ENCODE assay signal across 8 cellular contexts in the genomic region with DNA sequence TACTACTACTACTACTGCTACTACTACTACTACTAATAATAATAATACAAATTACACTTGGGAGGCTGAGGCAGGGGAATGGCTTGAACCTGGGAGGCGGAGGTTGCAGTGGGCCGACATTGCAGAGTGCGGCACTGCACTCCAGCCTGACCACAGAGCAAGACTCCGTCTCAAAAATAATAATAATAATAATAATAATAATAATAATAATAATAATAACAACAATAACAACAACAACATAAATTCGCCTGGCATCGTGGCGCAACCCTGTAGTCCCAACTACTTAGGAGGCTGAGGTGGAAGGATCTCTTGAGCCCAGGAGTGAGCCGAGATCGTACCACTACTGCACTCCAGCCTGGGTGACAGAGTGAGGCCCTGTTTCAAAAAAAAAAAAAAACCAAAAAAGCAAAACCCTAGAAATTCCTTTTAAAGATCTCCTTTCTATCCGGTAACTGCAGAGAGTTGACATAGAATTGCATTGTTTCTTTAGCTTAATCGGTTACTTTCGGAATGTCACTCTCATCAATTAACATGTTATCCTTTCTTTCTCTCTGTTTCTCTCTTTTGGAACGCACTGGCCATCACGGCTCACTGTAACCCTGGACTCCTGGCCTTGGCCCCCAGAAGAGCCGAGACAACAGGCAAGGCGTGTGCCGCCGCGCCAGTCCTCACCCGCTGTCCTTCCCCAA. TPM values are rescaled to one million over a fixed set of nuclear protein-coding genes. Genes with fewer than 3 reads are reported as not detected.
DNase-seq lines count a peak whose midpoint lies in the region; ATAC-seq and TF ChIP-seq lines count a peak whose summit lies in the region.

No MANE protein-coding gene starts in this region.

- H3K27ac ChIP-seq in ascending aorta (peak overlapping the region; percentile 99), thyroid gland (peak overlapping the region; percentile 99 to 100 (median 100))

- no peaks in the 10 kb centered on the region for H3K27me3 Mint-ChIP-seq in activated T-cell treated with anti-CD3 and anti-CD28 coated beads, Interleukin-2, amount 50 U/mL, for 4 hours (ENCODE audit: low read depth)

- no peak for TF ChIP-seq POLR2A in lower leg skin (IDR thresholded peaks at IDR 0.05)
- no peak for TF ChIP-seq POLR2A in thyroid gland (IDR thresholded peaks at IDR 0.05)

- peaks cover 24% of the 10 kb centered on the region for H3K4me1 Mint-ChIP-seq in activated T-cell treated with anti-CD3 and anti-CD28 coated beads, Interleukin-2, amount 50 U/mL, for 4 hours (ENCODE audit: low read depth)

- H3K27me3 ChIP-seq in ascending aorta (no peaks in the 10 kb centered on the region), thyroid gland (no peaks in the 10 kb centered on the region)

- DNase-seq in activated T-cell treated with anti-CD3 and anti-CD28 coated beads, Interleukin-2, amount 50 U/mL, for 4 hours: no peak
- no peak for DNase-seq in activated T-cell treated with anti-CD3 and anti-CD28 coated beads for 4 hours
- DNase-seq in ascending aorta (ENCODE audit: low spot score in 2 of 2): no peak
- DNase-seq in lower leg skin (ENCODE audit: low spot score in 2 of 2): peak in 1 of 2 donors; percentile 69
- DNase-seq in thyroid gland: no peak
- DNase-seq in NCI-H2107 (lab: John Stamatoyannopoulos, UW): no peak
- no peak for DNase-seq in DMS79 (lab: John Stamatoyannopoulos, UW)

- intact Hi-C loops in ascending aorta (cut with DNase I) (loop anchor here (2.0 kb wide), 1 partner anchor 28 kb away; no protein-coding TSS in a partner anchor), lower leg skin (cut with DNase I; ENCODE audit: low total_unique reads) (no loop called here), thyroid gland (cut with DNase I) (no loop called here)

- WGBS in lower leg skin, 2 donors: 39 to 44% methylated on average over 20 of the region's 20 CpGs
- WGBS in thyroid gland, 2 donors: 38% methylated on average over 20 of the region's 20 CpGs

- no peak for ATAC-seq in activated T-cell treated with anti-CD3 and anti-CD28 coated beads, Interleukin-2, amount 50 U/mL, for 4 hours
- no peak for ATAC-seq in GM21360 (IDR thresholded peaks at IDR 0.05; ENCODE audit: unreplicated experiment)

- H3K36me3 ChIP-seq in ascending aorta (peaks cover 13 to 15% of the 10 kb centered on the region in 2 donors), thyroid gland (peaks cover 8 to 13% of the 10 kb centered on the region in 2 donors)

- H3K4me3 Mint-ChIP-seq in activated T-cell treated with anti-CD3 and anti-CD28 coated beads, Interleukin-2, amount 50 U/mL, for 4 hours: peak overlapping the region; percentile 80

- H3K9me3 ChIP-seq in ascending aorta (no peaks in the 10 kb centered on the region), thyroid gland (no peaks in the 10 kb centered on the region)

- TF ChIP-seq CTCF in ascending aorta (IDR thresholded peaks at IDR 0.05) (no peak), lower leg skin (IDR thresholded peaks at IDR 0.05) (no peak), thyroid gland (IDR thresholded peaks at IDR 0.05) (no peak)

- peaks cover 3% of the 10 kb centered on the region for H3K36me3 Mint-ChIP-seq in activated T-cell treated with anti-CD3 and anti-CD28 coated beads, Interleukin-2, amount 50 U/mL, for 4 hours (ENCODE audit: insufficient read depth)

- H3K4me3 ChIP-seq in ascending aorta (peak overlapping the region; percentile 77 to 86), lower leg skin (ENCODE audit: low read depth, poor library complexity, severe bottlenecking) (peak overlapping the region; percentile 82), thyroid gland (replicated peaks in 1 of 3) (peak overlapping the region; percentile 73 to 99 (median 74))

- no peaks in the 10 kb centered on the region for H3K9me3 Mint-ChIP-seq in activated T-cell treated with anti-CD3 and anti-CD28 coated beads, Interleukin-2, amount 50 U/mL, for 4 hours

- H3K4me1 ChIP-seq in ascending aorta (peaks cover 11 to 20% of the 10 kb centered on the region in 2 donors), thyroid gland (peaks cover 0 to 18% of the 10 kb centered on the region in 2 donors)

RNA-seq across cellular contexts. Expression of gene PHYH, which starts 1.0 kb away (rescaled TPM):
- total RNA-seq in activated T-cell treated with anti-CD3 and anti-CD28 coated beads, Interleukin-2, amount 50 U/mL, for 4 hours: 1 to 10 TPM; 5.9 to 7.5 (median 6.0) TPM
- total RNA-seq in ascending aorta (22.0 TPM), lower leg skin (10 to 100 TPM; 10.9 to 26.6 (median 17.3) TPM), thyroid gland (10 to 100 TPM; 48.5 to 86.8 (median 71.4) TPM)

RNA-seq across cellular contexts. Expression of gene SEPHS1, which starts 49.2 kb away (rescaled TPM):
- total RNA-seq in activated T-cell treated with anti-CD3 and anti-CD28 coated beads, Interleukin-2, amount 50 U/mL, for 4 hours: 10 to 100 TPM; 43.4 to 56.2 (median 48.5) TPM
- 20.3 TPM for total RNA-seq in ascending aorta
- 10 to 100 TPM; 14.4 to 35.0 (median 17.4) TPM for total RNA-seq in lower leg skin
- total RNA-seq in thyroid gland: 10 to 100 TPM; 60.0 to 85.6 (median 68.1) TPM
